In the genomic region with DNA sequence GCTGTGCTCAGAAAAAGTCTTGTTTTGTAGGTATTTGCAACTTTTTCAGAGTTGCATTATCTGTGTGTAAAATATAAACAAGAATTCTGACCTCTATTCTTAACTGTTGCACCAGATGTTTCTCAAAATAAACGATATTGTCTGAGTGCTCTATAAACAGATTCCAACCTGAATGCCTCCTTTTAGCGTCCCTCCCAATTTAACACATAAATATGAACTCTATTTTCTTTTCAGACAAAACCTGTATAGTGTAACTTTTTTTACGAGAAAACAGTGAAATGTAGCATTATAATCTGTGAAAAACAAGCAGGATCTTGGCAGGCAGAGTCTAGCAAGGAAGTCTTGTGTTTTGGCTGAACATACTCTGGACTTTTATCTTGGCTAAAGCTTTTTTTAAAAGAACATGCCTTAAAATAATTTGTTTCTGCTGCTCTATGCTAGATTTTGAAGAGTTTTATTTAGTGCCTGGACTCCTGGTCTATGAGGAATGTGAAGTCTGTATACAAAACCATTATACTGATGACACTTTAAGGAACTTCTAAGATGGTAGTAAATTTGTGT, we compare ENCODE assay signal across 1 cellular context.
TF ChIP-seq lines count a peak whose summit lies in the region.

No MANE protein-coding gene starts in this region.

TF ChIP-seq in WTC11, 78 proteins besides CTCF, POLR2A, EP300 and RAD21 (continued from another document):
- TF ChIP-seq, protein P1, sequence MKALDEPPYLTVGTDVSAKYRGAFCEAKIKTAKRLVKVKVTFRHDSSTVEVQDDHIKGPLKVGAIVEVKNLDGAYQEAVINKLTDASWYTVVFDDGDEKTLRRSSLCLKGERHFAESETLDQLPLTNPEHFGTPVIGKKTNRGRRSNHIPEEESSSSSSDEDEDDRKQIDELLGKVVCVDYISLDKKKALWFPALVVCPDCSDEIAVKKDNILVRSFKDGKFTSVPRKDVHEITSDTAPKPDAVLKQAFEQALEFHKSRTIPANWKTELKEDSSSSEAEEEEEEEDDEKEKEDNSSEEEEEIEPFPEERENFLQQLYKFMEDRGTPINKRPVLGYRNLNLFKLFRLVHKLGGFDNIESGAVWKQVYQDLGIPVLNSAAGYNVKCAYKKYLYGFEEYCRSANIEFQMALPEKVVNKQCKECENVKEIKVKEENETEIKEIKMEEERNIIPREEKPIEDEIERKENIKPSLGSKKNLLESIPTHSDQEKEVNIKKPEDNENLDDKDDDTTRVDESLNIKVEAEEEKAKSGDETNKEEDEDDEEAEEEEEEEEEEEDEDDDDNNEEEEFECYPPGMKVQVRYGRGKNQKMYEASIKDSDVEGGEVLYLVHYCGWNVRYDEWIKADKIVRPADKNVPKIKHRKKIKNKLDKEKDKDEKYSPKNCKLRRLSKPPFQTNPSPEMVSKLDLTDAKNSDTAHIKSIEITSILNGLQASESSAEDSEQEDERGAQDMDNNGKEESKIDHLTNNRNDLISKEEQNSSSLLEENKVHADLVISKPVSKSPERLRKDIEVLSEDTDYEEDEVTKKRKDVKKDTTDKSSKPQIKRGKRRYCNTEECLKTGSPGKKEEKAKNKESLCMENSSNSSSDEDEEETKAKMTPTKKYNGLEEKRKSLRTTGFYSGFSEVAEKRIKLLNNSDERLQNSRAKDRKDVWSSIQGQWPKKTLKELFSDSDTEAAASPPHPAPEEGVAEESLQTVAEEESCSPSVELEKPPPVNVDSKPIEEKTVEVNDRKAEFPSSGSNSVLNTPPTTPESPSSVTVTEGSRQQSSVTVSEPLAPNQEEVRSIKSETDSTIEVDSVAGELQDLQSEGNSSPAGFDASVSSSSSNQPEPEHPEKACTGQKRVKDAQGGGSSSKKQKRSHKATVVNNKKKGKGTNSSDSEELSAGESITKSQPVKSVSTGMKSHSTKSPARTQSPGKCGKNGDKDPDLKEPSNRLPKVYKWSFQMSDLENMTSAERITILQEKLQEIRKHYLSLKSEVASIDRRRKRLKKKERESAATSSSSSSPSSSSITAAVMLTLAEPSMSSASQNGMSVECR (CRISPR knock-in tag; IDR thresholded peaks at IDR 0.05; ENCODE audit: borderline replicate concordance), result no peak
- TF ChIP-seq, protein P2, sequence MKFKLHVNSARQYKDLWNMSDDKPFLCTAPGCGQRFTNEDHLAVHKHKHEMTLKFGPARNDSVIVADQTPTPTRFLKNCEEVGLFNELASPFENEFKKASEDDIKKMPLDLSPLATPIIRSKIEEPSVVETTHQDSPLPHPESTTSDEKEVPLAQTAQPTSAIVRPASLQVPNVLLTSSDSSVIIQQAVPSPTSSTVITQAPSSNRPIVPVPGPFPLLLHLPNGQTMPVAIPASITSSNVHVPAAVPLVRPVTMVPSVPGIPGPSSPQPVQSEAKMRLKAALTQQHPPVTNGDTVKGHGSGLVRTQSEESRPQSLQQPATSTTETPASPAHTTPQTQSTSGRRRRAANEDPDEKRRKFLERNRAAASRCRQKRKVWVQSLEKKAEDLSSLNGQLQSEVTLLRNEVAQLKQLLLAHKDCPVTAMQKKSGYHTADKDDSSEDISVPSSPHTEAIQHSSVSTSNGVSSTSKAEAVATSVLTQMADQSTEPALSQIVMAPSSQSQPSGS (CRISPR knock-in tag; IDR thresholded peaks at IDR 0.05; ENCODE audit: borderline replicate concordance, low read depth), result no peak
- TF ChIP-seq ESRRA (CRISPR knock-in tag; IDR thresholded peaks at IDR 0.05; ENCODE audit: borderline replicate concordance) (no peak), NR1H2 (CRISPR knock-in tag; IDR thresholded peaks at IDR 0.05) (no peak)
